In the genomic region with DNA sequence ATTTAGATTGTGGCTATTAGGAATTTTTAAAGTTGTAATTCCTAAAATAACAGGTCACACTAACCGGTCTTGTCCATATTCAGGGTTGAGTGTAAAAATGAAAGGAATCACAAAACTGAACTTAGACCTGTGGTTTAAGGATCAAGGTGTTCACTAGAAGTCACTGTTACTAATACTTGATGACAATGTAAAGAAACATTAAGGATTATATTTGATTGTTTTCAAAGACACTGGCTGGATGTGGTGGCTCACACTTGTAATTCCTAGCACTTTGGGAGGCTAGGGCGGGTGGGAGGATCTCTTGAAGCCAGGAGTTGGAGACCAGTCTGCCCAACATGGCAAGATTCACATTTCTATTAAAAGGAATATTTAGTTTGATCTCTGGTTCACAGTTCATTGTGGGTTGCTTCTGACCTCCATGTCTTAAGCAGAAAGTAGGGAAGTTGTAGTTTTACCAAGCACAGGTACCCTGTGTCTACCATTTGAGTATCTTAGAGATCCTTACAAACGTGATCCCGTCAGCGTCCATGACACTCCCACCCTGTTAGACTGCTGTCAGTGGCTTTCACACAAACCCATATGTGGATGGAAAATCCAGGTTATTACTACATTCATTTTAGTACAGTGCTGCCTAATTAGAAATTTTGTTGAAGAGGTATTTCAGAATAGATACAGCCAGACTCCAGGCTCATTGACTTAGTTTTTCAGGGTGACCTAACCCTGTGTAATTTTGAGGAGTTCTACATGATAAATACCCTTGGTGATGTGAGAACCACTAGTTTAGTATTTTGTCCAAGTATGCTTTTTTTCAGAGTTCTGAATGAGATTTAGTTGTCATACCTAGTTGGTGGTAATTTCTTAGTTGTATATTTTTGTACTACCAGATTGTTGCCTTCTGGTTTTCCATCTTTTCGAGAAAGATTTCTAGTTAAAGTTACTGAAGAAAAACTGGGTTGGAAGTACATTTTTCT, we compare ENCODE assay signal across 12 cellular contexts. TPM values are rescaled to one million over a fixed set of nuclear protein-coding genes. Genes with fewer than 3 reads are reported as not detected.
DNase-seq lines count a peak whose midpoint lies in the region; ATAC-seq lines count a peak whose summit lies in the region.
"Had no signal": no experiment of that assay in that cellular context is flagged by ENCODE, and none has a peak within 500 bp of the region (broad histone marks: within the 10 kb centered on the region; RNA-seq: fewer than 3 reads in every experiment).

No MANE protein-coding gene starts in this region.

- peak overlapping the region; percentile 28 for H3K4me3 Mint-ChIP-seq in stimulated activated naive CD8-positive, alpha-beta T cell treated with anti-CD3 and anti-CD28 coated beads, Interleukin-15, Interleukin-2, amounts not matched to agents 100 ng/mL and 50 ng/mL, for 24 hours
- no peak overlapping the region for H3K4me3 Mint-ChIP-seq in stimulated activated naive CD8-positive, alpha-beta T cell treated with anti-CD3 and anti-CD28 coated beads, Interleukin-15, amount 100 ng/mL, for 72 hours
- H3K4me3 Mint-ChIP-seq in activated naive CD8-positive, alpha-beta T cell = peak overlapping the region; percentile 60

- no peaks in the 10 kb centered on the region for H3K27me3 ChIP-seq in MG63

- H3K27me3 Mint-ChIP-seq in stimulated activated naive CD8-positive, alpha-beta T cell treated with anti-CD3 and anti-CD28 coated beads, Interleukin-15, Interleukin-2, amounts not matched to agents 100 ng/mL and 50 ng/mL, for 24 hours = no peaks in the 10 kb centered on the region
- H3K27me3 Mint-ChIP-seq in stimulated activated naive CD8-positive, alpha-beta T cell treated with anti-CD3 and anti-CD28 coated beads, Interleukin-15, amount 100 ng/mL, for 72 hours = no peaks in the 10 kb centered on the region
- no peaks in the 10 kb centered on the region for H3K27me3 Mint-ChIP-seq in activated naive CD8-positive, alpha-beta T cell

- peaks cover 93% of the 10 kb centered on the region for H3K36me3 ChIP-seq in MG63

- peaks cover 81% of the 10 kb centered on the region for H3K4me1 Mint-ChIP-seq in stimulated activated naive CD8-positive, alpha-beta T cell treated with anti-CD3 and anti-CD28 coated beads, Interleukin-15, Interleukin-2, amounts not matched to agents 100 ng/mL and 50 ng/mL, for 24 hours (ENCODE audit: low read depth)
- H3K4me1 Mint-ChIP-seq in stimulated activated naive CD8-positive, alpha-beta T cell treated with anti-CD3 and anti-CD28 coated beads, Interleukin-15, amount 100 ng/mL, for 72 hours = peaks cover 78% of the 10 kb centered on the region
- H3K4me1 Mint-ChIP-seq in activated naive CD8-positive, alpha-beta T cell (ENCODE audit: low read depth) = peaks cover 93% of the 10 kb centered on the region

- peaks cover 97% of the 10 kb centered on the region for H3K36me3 Mint-ChIP-seq in stimulated activated naive CD8-positive, alpha-beta T cell treated with anti-CD3 and anti-CD28 coated beads, Interleukin-15, Interleukin-2, amounts not matched to agents 100 ng/mL and 50 ng/mL, for 24 hours (ENCODE audit: low read depth)
- peaks cover 30% of the 10 kb centered on the region for H3K36me3 Mint-ChIP-seq in activated naive CD8-positive, alpha-beta T cell

- H3K4me3 ChIP-seq in MG63 = no peak overlapping the region

- ATAC-seq in stimulated activated naive CD8-positive, alpha-beta T cell treated with anti-CD3 and anti-CD28 coated beads, Interleukin-15, amount 100 ng/mL, for 72 hours = no peak

- H3K27ac Mint-ChIP-seq in stimulated activated naive CD8-positive, alpha-beta T cell treated with anti-CD3 and anti-CD28 coated beads, Interleukin-15, Interleukin-2, amounts not matched to agents 100 ng/mL and 50 ng/mL, for 24 hours = peak overlapping the region; percentile 72
- H3K27ac Mint-ChIP-seq in stimulated activated naive CD8-positive, alpha-beta T cell treated with anti-CD3 and anti-CD28 coated beads, Interleukin-15, amount 100 ng/mL, for 72 hours = no peak overlapping the region
- peak overlapping the region; percentile 83 for H3K27ac Mint-ChIP-seq in activated naive CD8-positive, alpha-beta T cell

- H3K9me3 Mint-ChIP-seq in stimulated activated naive CD8-positive, alpha-beta T cell treated with anti-CD3 and anti-CD28 coated beads, Interleukin-15, Interleukin-2, amounts not matched to agents 100 ng/mL and 50 ng/mL, for 24 hours = no peaks in the 10 kb centered on the region
- no peaks in the 10 kb centered on the region for H3K9me3 Mint-ChIP-seq in stimulated activated naive CD8-positive, alpha-beta T cell treated with anti-CD3 and anti-CD28 coated beads, Interleukin-15, amount 100 ng/mL, for 72 hours
- no peaks in the 10 kb centered on the region for H3K9me3 Mint-ChIP-seq in activated naive CD8-positive, alpha-beta T cell (ENCODE audit: low read depth)

- no peak for DNase-seq in stimulated activated naive CD8-positive, alpha-beta T cell treated with anti-CD3 and anti-CD28 coated beads, Interleukin-15, amount 100 ng/mL, for 72 hours
- DNase-seq in mesenteric fat pad (ENCODE audit: low spot score) (peak; percentile 45), GDM1 (lab: John Stamatoyannopoulos, UW) (no peak), MG63 (no peak), COR-L47 (lab: John Stamatoyannopoulos, UW) (no peak), NOMO-1 treated with DMSO at 0.1 percent for 48 hours (lab: John Stamatoyannopoulos, UW; ENCODE audit: unreplicated experiment) (no peak)
- DNase-seq: dermis blood vessel endothelial cell; Kasumi-1; NCI-H2081 treated with DMSO at 0.1 percent for 48 hours; stimulated activated CD4-positive, alpha-beta T cell treated with anti-CD3 and anti-CD28 coated beads, Interleukin-2, amount 100 ng/mL, for 48 hours had no signal

- no peaks in the 10 kb centered on the region for H3K9me3 ChIP-seq in MG63

RNA-seq across cellular contexts. Expression of a gene that starts 10.2 kb away (rescaled TPM):
- total RNA-seq in mesenteric fat pad = 214 TPM
- 168 and 271 TPM in 2 replicates for total RNA-seq in MG63 (2014; rRNA removed; shearing (Covaris generic); ENCODE audit: low replicate concordance)

RNA-seq across cellular contexts. Expression of a gene that starts 57.1 kb away (rescaled TPM):
- total RNA-seq in mesenteric fat pad = 31.2 TPM
- 13.8 and 17.3 TPM in 2 replicates for total RNA-seq in MG63 (2014; rRNA removed; shearing (Covaris generic); ENCODE audit: low replicate concordance)

Comparison
In these comparisons a context has a peak if more than half of its experiments do, and no peak if none do; other contexts are left out.
1. H3K27ac Mint-ChIP-seq: peak in stimulated activated naive CD8-positive, alpha-beta T cell treated with anti-CD3 and anti-CD28 coated beads, Interleukin-15, Interleukin-2, amounts not matched to agents 100 ng/mL and 50 ng/mL, for 24 hours (single experiment) and activated naive CD8-positive, alpha-beta T cell (single experiment); none in stimulated activated naive CD8-positive, alpha-beta T cell treated with anti-CD3 and anti-CD28 coated beads, Interleukin-15, amount 100 ng/mL, for 72 hours (0 of 2).
2. H3K4me3 Mint-ChIP-seq: peak in stimulated activated naive CD8-positive, alpha-beta T cell treated with anti-CD3 and anti-CD28 coated beads, Interleukin-15, Interleukin-2, amounts not matched to agents 100 ng/mL and 50 ng/mL, for 24 hours (single experiment) and activated naive CD8-positive, alpha-beta T cell (single experiment); none in stimulated activated naive CD8-positive, alpha-beta T cell treated with anti-CD3 and anti-CD28 coated beads, Interleukin-15, amount 100 ng/mL, for 72 hours (0 of 2).